ENCODE assay signal across 9 cellular contexts in genomic region chr1:1758692-1759455, GRCh38. TPM values are rescaled to one million over a fixed set of nuclear protein-coding genes. Genes with fewer than 3 reads are reported as not detected.
DNase-seq lines count a peak whose midpoint lies in the region; ATAC-seq and TF ChIP-seq lines count a peak whose summit lies in the region.
"Had no signal": no experiment of that assay in that cellular context is flagged by ENCODE, and none has a peak within 500 bp of the region (broad histone marks: within the 10 kb centered on the region; RNA-seq: fewer than 3 reads in every experiment).

No MANE protein-coding gene starts in this region.

- H3K4me3 ChIP-seq in H7 (ENCODE audit: insufficient read depth, low read depth, low read length) (no peak overlapping the region), hepatocyte (no peak overlapping the region), rectal smooth muscle tissue (ENCODE audit: low read length) (peak overlapping the region; percentile 12)

- H4K20me1 ChIP-seq in hepatocyte (ENCODE audit: insufficient read depth, poor library complexity, severe bottlenecking): no peaks in the 10 kb centered on the region

- no peak for ATAC-seq in GM18511 (IDR thresholded peaks at IDR 0.05; ENCODE audit: unreplicated experiment)
- ATAC-seq: activated T-cell treated with anti-CD3 and anti-CD28 coated beads, Interleukin-2, amount 50 U/mL, for 4 hours had no signal

- DNase-seq in H7 (peak; percentile 38), hepatocyte (ENCODE audit: low spot score) (peak; percentile 49), EL (no peak), NCI-H1436 (lab: John Stamatoyannopoulos, UW) (no peak), hippocampal formation (lab: John Stamatoyannopoulos, UW) (no peak)
- DNase-seq: activated T-cell treated with anti-CD3 and anti-CD28 coated beads, Interleukin-2, amount 50 U/mL, for 4 hours had no signal

- TF ChIP-seq CTCF in VCaP (conservative IDR thresholded peaks at IDR 0.05) (no peak), hepatocyte (IDR thresholded peaks at IDR 0.05; ENCODE audit: poor library complexity) (no peak)

- H3K9me2 ChIP-seq in hepatocyte (replicated peaks; ENCODE audit: insufficient read depth): no peaks in the 10 kb centered on the region

- H3K9me3 ChIP-seq in hepatocyte (ENCODE audit: low read depth): no peaks in the 10 kb centered on the region

- H2AFZ ChIP-seq in hepatocyte: no peak overlapping the region

- H3K4me1 ChIP-seq in hepatocyte (ENCODE audit: insufficient read depth): no peaks in the 10 kb centered on the region
- H3K4me1 ChIP-seq in rectal smooth muscle tissue (ENCODE audit: control insufficient read depth, insufficient read depth, low read length): no peaks in the 10 kb centered on the region

- H3K36me3 ChIP-seq in H7 (replicated peaks; ENCODE audit: control insufficient read depth, insufficient read depth, low read length) (peaks cover 26% of the 10 kb centered on the region), hepatocyte (replicated peaks; ENCODE audit: insufficient read depth, low read depth) (no peaks in the 10 kb centered on the region), rectal smooth muscle tissue (ENCODE audit: control insufficient read depth, insufficient read depth, low read length) (peaks cover 33% of the 10 kb centered on the region)

- H3K27me3 ChIP-seq in H7 (ENCODE audit: control insufficient read depth, insufficient read depth, low read length): no peaks in the 10 kb centered on the region
- H3K27me3 ChIP-seq in hepatocyte: no peaks in the 10 kb centered on the region
- H3K27me3 ChIP-seq in rectal smooth muscle tissue (ENCODE audit: control insufficient read depth, insufficient read depth, low read length): no peaks in the 10 kb centered on the region

- H3K27ac ChIP-seq in VCaP (peak overlapping the region; percentile 95), hepatocyte (peak overlapping the region; percentile 40), rectal smooth muscle tissue (ENCODE audit: low read depth, low read length) (no peak overlapping the region)

- no peak overlapping the region for H3K9ac ChIP-seq in rectal smooth muscle tissue (ENCODE audit: low read length)

- H3K4me2 ChIP-seq in hepatocyte: no peak overlapping the region

- peaks cover 21% of the 10 kb centered on the region for H3K79me2 ChIP-seq in hepatocyte

- WGBS in hepatocyte (ENCODE audit: low lambda C conversion rate, missing lambda C conversion rate): 94% methylated on average over 30 of the region's 34 CpGs

RNA-seq across cellular contexts. Expression of gene NADK, which starts 19.4 kb away (rescaled TPM):
- 111 and 175 TPM in 2 replicates for total RNA-seq in H7 (2014; rRNA removed; shearing (Covaris generic))
- total RNA-seq in hepatocyte: 46.9 and 67.5 TPM in 2 replicates
- 57.3 and 68.2 TPM in 2 replicates for polyA plus RNA-seq in hepatocyte

RNA-seq across cellular contexts. Expression of gene CDK11A, which starts 34.7 kb away (rescaled TPM):
- total RNA-seq in H7 (2014; rRNA removed; shearing (Covaris generic)): 18.6 and 26.2 TPM in 2 replicates
- total RNA-seq in hepatocyte: 9.2 and 19.5 TPM in 2 replicates
- polyA plus RNA-seq in hepatocyte: 30.9 and 41.6 TPM in 2 replicates

Comparison
In these comparisons a context has a peak if more than half of its experiments do, and no peak if none do; other contexts are left out.
1. DNase-seq: peak in H7 (single experiment) and hepatocyte (single experiment); none in EL (single experiment), NCI-H1436 (single experiment) and hippocampal formation (0 of 2).